Comparison of ENCODE assay signal across 23 cellular contexts in genomic region chr3:56621686-56622085, GRCh38.
A peak's percentile ranks its signal among the peaks of the same experiment; 100 is the strongest.
DNase-seq lines count a peak whose midpoint lies in the region; ATAC-seq, FAIRE-seq and TF ChIP-seq lines count a peak whose summit lies in the region.
"Had no signal": no experiment of that assay in that cellular context is flagged by ENCODE, and none has a peak within 500 bp of the region (broad histone marks: within the 10 kb centered on the region; RNA-seq: fewer than 3 reads in every experiment).

No MANE protein-coding gene starts in this region.

- in situ Hi-C loops in Panc1 (cut with HindIII; ENCODE audit: low pct_unique_long_range_greater_than_20kb, low sequenced_read_pairs): no loop called here

- H3K4me3 ChIP-seq in Panc1 (ENCODE audit: low read depth in 2 of 2, low read length in 2 of 2) (no peak overlapping the region), kidney (ENCODE audit: low read length in 2 of 2) (no peak overlapping the region)
- H3K4me3 ChIP-seq: ascending aorta, HAP-1, SJSA1 had no signal

- intact Hi-C loops in Panc1 (cut with micrococcal nuclease; ENCODE audit: unreplicated experiment): no loop called here
- intact Hi-C loops in kidney (cut with DNase I): no loop called here

- BruUV-seq in Panc1 (replicated peaks; lab: Mats Ljungman, UMichigan): TSS peak; percentile 28

- H3K9ac ChIP-seq in kidney (ENCODE audit: low read length in 2 of 2): no peak overlapping the region

- peaks cover 27% of the 10 kb centered on the region for H3K4me1 Mint-ChIP-seq in activated T-cell treated with anti-CD3 and anti-CD28 coated beads, Interleukin-2, amount 50 U/mL, for 72 hours (ENCODE audit: low read depth)
- H3K4me1 Mint-ChIP-seq: memory B cell, neural crest cell had no signal

- CTCF ChIA-PET in Panc1 (lab: Charles Lee): no interaction called here

- H3K4me1 ChIP-seq in Panc1 (ENCODE audit: control insufficient read depth, insufficient read depth, low read length) (no peaks in the 10 kb centered on the region), kidney (ENCODE audit: control insufficient read depth in 1 of 2, insufficient read depth in 1 of 2, low read depth in 1 of 2, low read length in 2 of 2) (no peaks in the 10 kb centered on the region)
- H3K4me1 ChIP-seq: ascending aorta, HAP-1, SJSA1 had no signal

- POLR2A ChIA-PET in Panc1 (lab: Charles Lee): no interaction called here

- H3K36me3 ChIP-seq in Panc1 (ENCODE audit: control insufficient read depth, insufficient read depth, low read length): peaks cover 36% of the 10 kb centered on the region
- H3K36me3 ChIP-seq in kidney (ENCODE audit: control insufficient read depth in 1 of 2, insufficient read depth in 2 of 2, low read length in 2 of 2): peaks cover 17 to 44% of the 10 kb centered on the region in 2 donors

- H3K36me3 Mint-ChIP-seq in activated T-cell treated with anti-CD3 and anti-CD28 coated beads, Interleukin-2, amount 50 U/mL, for 72 hours (ENCODE audit: insufficient read depth in 2 of 2): peaks cover 12 to 29% of the 10 kb centered on the region in 2 donors

- no peak overlapping the region for H3K4me3 Mint-ChIP-seq in activated T-cell treated with anti-CD3 and anti-CD28 coated beads, Interleukin-2, amount 50 U/mL, for 72 hours
- H3K4me3 Mint-ChIP-seq: activated CD8-positive, alpha-beta memory T cell treated with anti-CD3 and anti-CD28 coated beads, Interleukin-2, amount 10 ng/mL, durations not matched to agents 7 days and 5 days; immature natural killer cell; memory B cell; neural crest cell; stimulated activated naive CD8-positive, alpha-beta T cell treated with anti-CD3 and anti-CD28 coated beads, Interleukin-15, amount 100 ng/mL, for 72 hours had no signal

- H3K27ac ChIP-seq in Panc1 (ENCODE audit: low read length) (no peak overlapping the region), kidney (ENCODE audit: low read depth in 2 of 2, low read length in 2 of 2) (peak overlapping the region in 1 of 2 donors; percentile 18)
- H3K27ac ChIP-seq: ascending aorta, SJSA1 had no signal

- H3K9me3 ChIP-seq in Panc1 (ENCODE audit: control insufficient read depth, insufficient read depth, low read depth, low read length) (no peaks in the 10 kb centered on the region), kidney (ENCODE audit: control insufficient read depth in 1 of 2, low read length in 2 of 2) (no peaks in the 10 kb centered on the region)
- H3K9me3 ChIP-seq: ascending aorta, HAP-1, SJSA1 had no signal

- no peak for ATAC-seq in activated T-cell treated with anti-CD3 and anti-CD28 coated beads, Interleukin-2, amount 50 U/mL, for 72 hours (replicated peaks in 1 of 2)
- no peak for ATAC-seq in Panc1
- ATAC-seq: activated CD8-positive, alpha-beta memory T cell treated with anti-CD3 and anti-CD28 coated beads, Interleukin-2, amount 10 ng/mL, durations not matched to agents 7 days and 5 days; stimulated activated naive CD8-positive, alpha-beta T cell treated with anti-CD3 and anti-CD28 coated beads, Interleukin-15, amount 100 ng/mL, for 72 hours had no signal

- no peaks in the 10 kb centered on the region for H3K27me3 Mint-ChIP-seq in activated T-cell treated with anti-CD3 and anti-CD28 coated beads, Interleukin-2, amount 50 U/mL, for 72 hours (ENCODE audit: low read depth)
- H3K27me3 Mint-ChIP-seq: activated CD8-positive, alpha-beta memory T cell treated with anti-CD3 and anti-CD28 coated beads, Interleukin-2, amount 10 ng/mL, durations not matched to agents 7 days and 5 days; memory B cell; stimulated activated naive CD8-positive, alpha-beta T cell treated with anti-CD3 and anti-CD28 coated beads, Interleukin-15, amount 100 ng/mL, for 72 hours had no signal

- no peak for DNase-seq in activated T-cell treated with anti-CD3 and anti-CD28 coated beads, Interleukin-2, amount 50 U/mL, for 72 hours
- DNase-seq in activated T-cell treated with anti-CD3 and anti-CD28 coated beads, Interleukin-2, amount 50 U/mL, for 1 hour: no peak
- DNase-seq in Panc1 (ENCODE audit: low read depth, low spot score) (no peak), kidney (no peak), superior temporal gyrus (ENCODE audit: extremely low spot score) (peak; percentile 44), cerebellar nuclear complex (lab: John Stamatoyannopoulos, UW) (no peak), NCI-H1105 treated with DMSO at 0.1 percent for 48 hours (lab: John Stamatoyannopoulos, UW) (no peak), NOMO-1 treated with DMSO at 0.1 percent for 48 hours (lab: John Stamatoyannopoulos, UW; ENCODE audit: unreplicated experiment) (no peak)
- DNase-seq: ACHN; activated CD4-positive, CD25-positive, alpha-beta regulatory T cell treated with anti-CD3 and anti-CD28 coated beads, Interleukin-2, amount 50 U/mL, for 72 hours; activated CD8-positive, alpha-beta memory T cell treated with anti-CD3 and anti-CD28 coated beads, Interleukin-2, amount 10 ng/mL, durations not matched to agents 7 days and 5 days; activated gamma-delta T cell treated with Interleukin-2 at 50 U/mL for 16 hours; cortex of kidney; immature natural killer cell; Karpas-422; NCI-H1436; NCI-H2227 treated with DMSO at 0.1 percent for 48 hours; stimulated activated naive CD8-positive, alpha-beta T cell treated with anti-CD3 and anti-CD28 coated beads, Interleukin-15, amount 100 ng/mL, for 72 hours had no signal

- FAIRE-seq in kidney (lab: Jason Lieb, UNC): peak; percentile 49

- no peaks in the 10 kb centered on the region for H3K27me3 ChIP-seq in Panc1 (ENCODE audit: control insufficient read depth, insufficient read depth, low read length)
- H3K27me3 ChIP-seq: ascending aorta, SJSA1 had no signal

- peak overlapping the region; percentile 62 for H3K27ac Mint-ChIP-seq in activated T-cell treated with anti-CD3 and anti-CD28 coated beads, Interleukin-2, amount 50 U/mL, for 72 hours
- H3K27ac Mint-ChIP-seq: activated CD8-positive, alpha-beta memory T cell treated with anti-CD3 and anti-CD28 coated beads, Interleukin-2, amount 10 ng/mL, durations not matched to agents 7 days and 5 days; memory B cell; stimulated activated naive CD8-positive, alpha-beta T cell treated with anti-CD3 and anti-CD28 coated beads, Interleukin-15, amount 100 ng/mL, for 72 hours had no signal

- TF ChIP-seq CTCF in Panc1 (IDR thresholded peaks at IDR 0.05) (no peak), kidney (IDR thresholded peaks at IDR 0.05; ENCODE audit: borderline replicate concordance, extremely low read depth, insufficient read depth) (no peak)

- no peaks in the 10 kb centered on the region for H3K9me3 Mint-ChIP-seq in activated T-cell treated with anti-CD3 and anti-CD28 coated beads, Interleukin-2, amount 50 U/mL, for 72 hours
- H3K9me3 Mint-ChIP-seq: immature natural killer cell; memory B cell; neural crest cell; stimulated activated naive CD8-positive, alpha-beta T cell treated with anti-CD3 and anti-CD28 coated beads, Interleukin-15, amount 100 ng/mL, for 72 hours had no signal
